ENCODE assay signal across 1 cellular context in genomic region chr19:49042177-49042576, GRCh38.
TF ChIP-seq lines count a peak whose summit lies in the region.

No MANE protein-coding gene starts in this region.

TF ChIP-seq in IMR-90, 13 proteins besides CTCF, POLR2A, EP300 and RAD21:
- no peak for TF ChIP-seq USF2 (IDR thresholded peaks at IDR 0.05; ENCODE audit: low read depth, low read length)
- TF ChIP-seq NFE2L2 (IDR thresholded peaks at IDR 0.05; ENCODE audit: low read depth, low read length) = no peak
- TF ChIP-seq ELK1 (IDR thresholded peaks at IDR 0.05; ENCODE audit: borderline replicate concordance, low read depth, low read length) = no peak
- TF ChIP-seq FOS (IDR thresholded peaks at IDR 0.05; ENCODE audit: low read depth, low read length) = no peak
- TF ChIP-seq SMC3 (IDR thresholded peaks at IDR 0.05; ENCODE audit: low read depth, low read length) = no peak
- no peak for TF ChIP-seq BHLHE40 (IDR thresholded peaks at IDR 0.05; ENCODE audit: low read depth, low read length)
